8 cellular contexts compared by ENCODE assay signal in the genomic region with DNA sequence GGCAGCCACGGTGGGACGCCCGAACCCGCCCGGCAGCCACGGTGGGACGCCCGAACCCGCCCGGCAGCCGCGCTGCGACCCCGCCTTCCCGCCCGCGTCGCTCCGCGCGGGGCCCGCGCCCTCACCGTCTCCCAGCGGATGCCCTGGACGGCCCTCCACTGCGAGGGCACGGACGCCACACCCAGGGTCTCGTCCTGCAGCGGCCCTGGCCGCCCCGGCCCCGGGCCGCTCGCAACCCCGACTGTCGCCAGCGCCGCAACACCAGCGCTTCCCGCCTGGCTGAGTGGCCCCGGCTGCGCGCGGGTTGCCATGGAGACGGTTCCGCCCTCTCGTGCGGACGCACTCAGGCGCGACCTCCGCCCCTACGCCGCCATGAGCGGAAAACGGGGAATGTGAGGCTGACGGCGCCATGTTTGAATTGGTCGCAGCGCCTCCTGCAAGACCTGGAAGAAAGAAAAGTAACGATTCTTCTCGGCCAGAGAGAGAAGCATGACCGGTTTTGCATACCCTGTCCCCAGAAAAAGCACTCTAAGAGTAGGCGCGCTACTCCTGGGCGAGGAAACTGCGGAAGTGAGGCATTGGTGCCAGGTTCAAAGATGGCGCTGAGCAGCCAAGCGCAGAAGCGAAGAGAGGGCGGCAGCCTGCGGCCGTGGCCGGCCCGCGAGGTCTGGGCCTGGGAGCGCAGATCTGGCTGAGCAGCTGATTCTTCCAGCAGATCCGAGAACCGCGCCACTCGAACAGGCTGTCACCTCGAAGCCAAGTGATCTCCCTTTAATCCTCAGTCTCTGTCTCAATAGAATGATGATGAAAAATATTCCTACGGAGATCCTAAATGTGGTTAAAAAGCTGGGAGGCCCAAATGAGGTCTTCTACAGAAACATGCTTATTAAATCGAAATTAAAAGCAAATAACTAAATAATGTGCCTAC. TPM values are rescaled to one million over a fixed set of nuclear protein-coding genes. Genes with fewer than 3 reads are reported as not detected.
DNase-seq lines count a peak whose midpoint lies in the region; ATAC-seq, FAIRE-seq and TF ChIP-seq lines count a peak whose summit lies in the region.

DYNC2I2 (minus strand) TSS at position 432 of the 928 bp plus-strand sequence; CDS start at position 311, 121 bp downstream.

- peak within 1 kb of the TSS in 3 of 4 donors; percentile 38 to 92 (median 53) for H3K4me3 ChIP-seq in adrenal gland
- H3K4me3 ChIP-seq in upper lobe of left lung, result peak within 1 kb of the TSS; percentile 78 to 95 (median 84)

- WGBS in adrenal gland, 4 donors, result 1 to 2% (median 1%) methylated on average over 27 to 86 of the region's 86 CpGs
- 1% methylated on average over 47 to 67 of the region's 86 CpGs for WGBS in upper lobe of left lung, 2 donors

- peak; percentile 87 for ATAC-seq in HG02798 (IDR thresholded peaks at IDR 0.05; ENCODE audit: poor library complexity, unreplicated experiment)
- peak; percentile 99 for ATAC-seq in left cardiac atrium
- ATAC-seq in upper lobe of left lung (ENCODE audit: low FRiP score in 2 of 2), result peak; percentile 96 to 99

- intact Hi-C loops in adrenal gland (cut with DNase I), result no loop called here
- intact Hi-C loops in left cardiac atrium (cut with DNase I), result no loop called here
- intact Hi-C loops in posterior vena cava (cut with DNase I), result loop anchor here in 1 of 2 donors (10.0 kb wide), 1 partner anchor 48 kb away; the partner anchor contains the start of gene PKN3

- H3K36me3 ChIP-seq in adrenal gland (replicated peaks in 1 of 2) (no peaks in the 10 kb centered on the region), upper lobe of left lung (no peaks in the 10 kb centered on the region)

- peaks cover 6 to 18% of the 10 kb centered on the region in 2 donors for H3K4me1 ChIP-seq in adrenal gland (replicated peaks in 1 of 2)
- peaks cover 6 to 15% (median 10%) of the 10 kb centered on the region in 4 donors for H3K4me1 ChIP-seq in upper lobe of left lung

- peak in 1 of 4 donors; percentile 40 for TF ChIP-seq EP300 in upper lobe of left lung (IDR thresholded peaks at IDR 0.05)

- H3K9me3 ChIP-seq in adrenal gland (replicated peaks in 1 of 3), result no peaks in the 10 kb centered on the region
- H3K9me3 ChIP-seq in upper lobe of left lung, result no peaks in the 10 kb centered on the region

- FAIRE-seq in GM12891 (lab: Jason Lieb, UNC), result peak; percentile 84

- H3K27ac ChIP-seq in adrenal gland (peak within 1 kb of the TSS; percentile 73 to 99 (median 99)), upper lobe of left lung (peak within 1 kb of the TSS; percentile 97 to 99 (median 98))

- DNase-seq in GM12891 (ENCODE audit: insufficient read length, low spot score) (peak; percentile 79), NCI-H1436 treated with DMSO at 0.1 percent for 48 hours (lab: John Stamatoyannopoulos, UW) (peak; percentile 39), T-helper 1 cell (peak; percentile 92 to 97 (median 95)), adrenal gland (peak; percentile 96 to 98 (median 98)), left cardiac atrium (peak; percentile 99), posterior vena cava (ENCODE audit: low spot score) (peak; percentile 99), upper lobe of left lung (peak; percentile 96 to 99)

- TF ChIP-seq CTCF in adrenal gland (IDR thresholded peaks at IDR 0.05), result no peak
- peak in 2 of 6 experiments; percentile 17 to 33 for TF ChIP-seq CTCF in upper lobe of left lung (IDR thresholded peaks at IDR 0.05)

- H3K27me3 ChIP-seq in adrenal gland (no peaks in the 10 kb centered on the region), upper lobe of left lung (no peaks in the 10 kb centered on the region)

- TF ChIP-seq POLR2A in GM12891 (IDR thresholded peaks at IDR 0.05; ENCODE audit: low read depth, low read length), result peak; percentile 78
- peak; percentile 67 to 83 for TF ChIP-seq POLR2A in adrenal gland (IDR thresholded peaks at IDR 0.05)
- peak in 3 of 4 donors; percentile 23 to 81 (median 51) for TF ChIP-seq POLR2A in upper lobe of left lung (IDR thresholded peaks at IDR 0.05)

TF ChIP-seq in GM12891, 5 proteins besides CTCF, POLR2A, EP300 and RAD21:
- TF ChIP-seq POU2F2 (IDR thresholded peaks at IDR 0.05; ENCODE audit: low read depth, low read length), result peak; percentile 77; the same call in 1 of the 2 replicates
- TF ChIP-seq SPI1 (IDR thresholded peaks at IDR 0.05; ENCODE audit: low read depth, low read length), result peak; percentile 48; the same call in 1 of the 2 replicates
- TF ChIP-seq PAX5 (IDR thresholded peaks at IDR 0.05; ENCODE audit: insufficient read depth, low read length, severe bottlenecking), result peak; percentile 99
- no peak for TF ChIP-seq POLR2AphosphoS5 (IDR thresholded peaks at IDR 0.05; ENCODE audit: low read depth, low read length)
- TF ChIP-seq TAF1 (IDR thresholded peaks at IDR 0.05; ENCODE audit: low read depth, low read length), result peak; percentile 98

RNA-seq across cellular contexts. Expression of gene DYNC2I2, which starts in this region (rescaled TPM):
- polyA plus RNA-seq in GM12891 (2012; ENCODE audit: low read depth, missing spikeins), result 29.0 TPM
- total RNA-seq in adrenal gland (100 to 1,000 TPM in 2 of 8 donors, 10 to 100 TPM in 6; 23.1 to 192 (median 83.2) TPM), left cardiac atrium (10 to 100 TPM; 12.8 to 20.3 TPM), posterior vena cava (10 to 100 TPM; 18.1 to 19.4 TPM), upper lobe of left lung (100 to 1,000 TPM in 1 of 6 donors, 10 to 100 TPM in 5; 47.8 to 105 (median 76.8) TPM)
- polyA plus RNA-seq in adrenal gland, result 100 to 1,000 TPM in 1 of 3 donors, 10 to 100 TPM in 1, 1 to 10 TPM in 1; 7.5 to 119 (median 91.6) TPM

Comparison
In these comparisons a context has a peak if more than half of its experiments do, and no peak if none do; other contexts are left out.
1. Peak in every context shown above with its lines: DNase-seq, ATAC-seq, H3K4me3 ChIP-seq and H3K27ac ChIP-seq.
2. DNase-seq: peak in every context shown above with its lines; median percentile 99 in left cardiac atrium; 99 in posterior vena cava; 98 in adrenal gland; 98 in upper lobe of left lung; 95 in T-helper 1 cell; 79 in GM12891; 39 in NCI-H1436 treated with DMSO at 0.1 percent for 48 hours.